ENCODE assay signal across 20 cellular contexts in the genomic region with DNA sequence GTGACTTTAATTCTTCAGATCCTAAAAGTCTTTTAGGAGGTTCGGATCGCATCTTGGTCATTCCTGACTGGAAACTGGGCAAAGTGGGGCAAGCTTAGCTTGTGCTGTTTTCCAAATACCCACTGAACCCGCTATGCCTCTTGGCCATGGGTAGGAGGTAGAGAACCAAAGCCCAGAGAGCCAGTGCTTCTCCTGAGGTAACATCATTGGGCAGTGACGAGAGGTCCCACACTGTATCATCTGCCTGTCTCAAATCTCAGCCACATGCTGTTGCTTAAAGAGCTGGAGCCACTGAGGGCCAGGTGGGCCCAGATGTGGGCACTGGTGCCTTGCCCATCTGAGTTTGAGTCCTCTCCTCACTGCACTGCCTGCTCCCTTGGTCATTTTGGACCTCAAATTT.
DNase-seq lines count a peak whose midpoint lies in the region; ATAC-seq and TF ChIP-seq lines count a peak whose summit lies in the region.
"Had no signal": no experiment of that assay in that cellular context is flagged by ENCODE, and none has a peak within 500 bp of the region (broad histone marks: within the 10 kb centered on the region; RNA-seq: fewer than 3 reads in every experiment).

No MANE protein-coding gene starts in this region.

- WGBS in lung, 2 donors, result 98% methylated on average over 4 of the region's 4 CpGs
- WGBS in aorta, 2 donors, result 87 to 88% methylated on average over 4 of the region's 4 CpGs

- H3K9me3 ChIP-seq in right atrium auricular region, result no peaks in the 10 kb centered on the region
- no peaks in the 10 kb centered on the region for H3K9me3 ChIP-seq in lung (ENCODE audit: control insufficient read depth in 2 of 2, insufficient read depth in 1 of 2, low read length in 1 of 2)
- H3K9me3 ChIP-seq in aorta (ENCODE audit: control insufficient read depth, low read length), result no peaks in the 10 kb centered on the region
- H3K9me3 ChIP-seq: BE2C, HAP-1 had no signal

- no peak overlapping the region for H3K4me3 ChIP-seq in right atrium auricular region
- no peak overlapping the region for H3K4me3 ChIP-seq in lung
- no peak overlapping the region for H3K4me3 ChIP-seq in aorta (ENCODE audit: low read length in 2 of 2)
- H3K4me3 ChIP-seq: BLaER1 treated with 17β-estradiol and CSF1 and Interleukin-3, amounts not matched to agents 10 nM and 100 nM; HAP-1 had no signal

- DNase-seq in right atrium auricular region (ENCODE audit: low spot score) (peak; percentile 46), Right ventricle myocardium superior (no peak), lung (ENCODE audit: low spot score) (peak; percentile 6), ureter (ENCODE audit: low spot score) (peak; percentile 7), aorta (no peak)
- DNase-seq: ACHN; AML-193; BE2C; Calu3; CD4-positive, alpha-beta T cell; COR-L47; DMS53; DMS79 treated with DMSO at 0.1 percent for 48 hours; GF-D8; GOT3; HFFc6 had no signal

- H3K27ac ChIP-seq in right atrium auricular region (no peak overlapping the region), lung (ENCODE audit: low read depth in 1 of 2, low read length in 1 of 2) (no peak overlapping the region), aorta (ENCODE audit: low read depth in 1 of 2, low read length in 2 of 2) (no peak overlapping the region)
- H3K27ac ChIP-seq: 22Rv1; BLaER1 treated with 17β-estradiol and CSF1 and Interleukin-3, amounts not matched to agents 10 nM and 100 nM had no signal

- TF ChIP-seq CTCF in right atrium auricular region (IDR thresholded peaks at IDR 0.05), result no peak
- TF ChIP-seq CTCF in lung (IDR thresholded peaks at IDR 0.05; ENCODE audit: control extremely low read depth, extremely low read depth), result no peak

- no peak for ATAC-seq in Right ventricle myocardium superior (ENCODE audit: poor library complexity)
- no peak for ATAC-seq in lung (ENCODE audit: insufficient read depth, low FRiP score)
- no peak for ATAC-seq in GM18502 (IDR thresholded peaks at IDR 0.05; ENCODE audit: poor library complexity, unreplicated experiment)
- no peak for ATAC-seq in aorta (ENCODE audit: low FRiP score)

- intact Hi-C loops in Right ventricle myocardium superior (cut with DNase I), result no loop called here
- intact Hi-C loops in aorta (cut with DNase I), result no loop called here

- H3K36me3 ChIP-seq in right atrium auricular region (no peaks in the 10 kb centered on the region), lung (ENCODE audit: control insufficient read depth in 2 of 2, insufficient read depth in 2 of 2, low read length in 2 of 2) (no peaks in the 10 kb centered on the region), aorta (ENCODE audit: control insufficient read depth in 1 of 2, insufficient read depth in 2 of 2, low read length in 1 of 2) (no peaks in the 10 kb centered on the region)
- H3K36me3 ChIP-seq: BE2C, HAP-1 had no signal

- H3K4me1 ChIP-seq in right atrium auricular region (no peaks in the 10 kb centered on the region), lung (ENCODE audit: control insufficient read depth in 2 of 2, insufficient read depth in 2 of 2, low read length in 2 of 2) (no peaks in the 10 kb centered on the region), aorta (ENCODE audit: control insufficient read depth in 1 of 2, insufficient read depth in 2 of 2, low read length in 2 of 2) (no peaks in the 10 kb centered on the region)
- H3K4me1 ChIP-seq: BE2C; BLaER1 treated with 17β-estradiol and CSF1 and Interleukin-3, amounts not matched to agents 10 nM and 100 nM; HAP-1 had no signal

- H3K27me3 ChIP-seq in right atrium auricular region (no peaks in the 10 kb centered on the region), lung (ENCODE audit: control insufficient read depth, insufficient read depth) (no peaks in the 10 kb centered on the region), aorta (ENCODE audit: control insufficient read depth in 1 of 2, insufficient read depth in 2 of 2, low read length in 1 of 2) (no peaks in the 10 kb centered on the region)
- H3K27me3 ChIP-seq: BE2C; BLaER1 treated with 17β-estradiol and CSF1 and Interleukin-3, amounts not matched to agents 10 nM and 100 nM had no signal

Comparison
In these comparisons a context has a peak if more than half of its experiments do, and no peak if none do; other contexts are left out.
1. DNase-seq: peak in right atrium auricular region (single experiment), lung (single experiment) and ureter (single experiment); none in Right ventricle myocardium superior (single experiment) and aorta (0 of 2).